ENCODE assay signal across 1 cellular context in the genomic region with DNA sequence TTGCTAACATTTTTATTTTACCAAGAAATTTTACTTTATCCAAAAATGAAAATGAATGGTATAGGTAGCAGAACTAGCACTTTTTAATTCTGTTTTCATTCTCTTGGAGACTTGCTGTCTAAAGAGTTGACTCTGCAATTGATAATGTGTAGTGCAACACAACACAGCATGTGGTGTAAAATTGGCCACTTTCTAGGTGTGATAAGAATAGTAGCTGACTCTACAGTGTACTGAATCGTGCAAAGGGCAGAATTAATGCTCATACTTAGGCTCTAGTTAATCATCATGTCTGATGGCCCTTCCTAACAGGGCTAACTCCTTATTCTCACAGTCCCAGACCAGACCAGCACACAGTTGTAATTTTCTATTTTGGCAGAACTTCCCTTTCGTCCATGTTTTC.
TF ChIP-seq lines count a peak whose summit lies in the region.

No MANE protein-coding gene starts in this region.

TF ChIP-seq in SK-N-SH treated with all-trans-retinoic acid at 6 μM for 48 hours, 23 proteins besides CTCF, POLR2A, EP300 and RAD21 (continued from another document):
- TF ChIP-seq, protein P1, sequence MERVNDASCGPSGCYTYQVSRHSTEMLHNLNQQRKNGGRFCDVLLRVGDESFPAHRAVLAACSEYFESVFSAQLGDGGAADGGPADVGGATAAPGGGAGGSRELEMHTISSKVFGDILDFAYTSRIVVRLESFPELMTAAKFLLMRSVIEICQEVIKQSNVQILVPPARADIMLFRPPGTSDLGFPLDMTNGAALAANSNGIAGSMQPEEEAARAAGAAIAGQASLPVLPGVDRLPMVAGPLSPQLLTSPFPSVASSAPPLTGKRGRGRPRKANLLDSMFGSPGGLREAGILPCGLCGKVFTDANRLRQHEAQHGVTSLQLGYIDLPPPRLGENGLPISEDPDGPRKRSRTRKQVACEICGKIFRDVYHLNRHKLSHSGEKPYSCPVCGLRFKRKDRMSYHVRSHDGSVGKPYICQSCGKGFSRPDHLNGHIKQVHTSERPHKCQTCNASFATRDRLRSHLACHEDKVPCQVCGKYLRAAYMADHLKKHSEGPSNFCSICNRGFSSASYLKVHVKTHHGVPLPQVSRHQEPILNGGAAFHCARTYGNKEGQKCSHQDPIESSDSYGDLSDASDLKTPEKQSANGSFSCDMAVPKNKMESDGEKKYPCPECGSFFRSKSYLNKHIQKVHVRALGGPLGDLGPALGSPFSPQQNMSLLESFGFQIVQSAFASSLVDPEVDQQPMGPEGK (CRISPR knock-in tag; IDR thresholded peaks at IDR 0.05; ENCODE audit: borderline replicate concordance) = no peak
- TF ChIP-seq ZFP3 (CRISPR knock-in tag; IDR thresholded peaks at IDR 0.05) (no peak), SNAI2 (CRISPR knock-in tag; IDR thresholded peaks at IDR 0.05) (no peak), CSDC2 (CRISPR knock-in tag; IDR thresholded peaks at IDR 0.05) (no peak), ZNF70 (CRISPR knock-in tag; IDR thresholded peaks at IDR 0.05) (no peak), RARB (CRISPR knock-in tag; IDR thresholded peaks at IDR 0.05) (no peak), BACH2 (CRISPR knock-in tag; IDR thresholded peaks at IDR 0.05; ENCODE audit: borderline replicate concordance) (no peak), TSHZ2 (CRISPR knock-in tag; IDR thresholded peaks at IDR 0.05) (no peak), ARNTL (CRISPR knock-in tag; IDR thresholded peaks at IDR 0.05; ENCODE audit: borderline replicate concordance, low read depth) (no peak), ESRRG (CRISPR knock-in tag; IDR thresholded peaks at IDR 0.05) (no peak)
- TF ChIP-seq, protein P2, sequence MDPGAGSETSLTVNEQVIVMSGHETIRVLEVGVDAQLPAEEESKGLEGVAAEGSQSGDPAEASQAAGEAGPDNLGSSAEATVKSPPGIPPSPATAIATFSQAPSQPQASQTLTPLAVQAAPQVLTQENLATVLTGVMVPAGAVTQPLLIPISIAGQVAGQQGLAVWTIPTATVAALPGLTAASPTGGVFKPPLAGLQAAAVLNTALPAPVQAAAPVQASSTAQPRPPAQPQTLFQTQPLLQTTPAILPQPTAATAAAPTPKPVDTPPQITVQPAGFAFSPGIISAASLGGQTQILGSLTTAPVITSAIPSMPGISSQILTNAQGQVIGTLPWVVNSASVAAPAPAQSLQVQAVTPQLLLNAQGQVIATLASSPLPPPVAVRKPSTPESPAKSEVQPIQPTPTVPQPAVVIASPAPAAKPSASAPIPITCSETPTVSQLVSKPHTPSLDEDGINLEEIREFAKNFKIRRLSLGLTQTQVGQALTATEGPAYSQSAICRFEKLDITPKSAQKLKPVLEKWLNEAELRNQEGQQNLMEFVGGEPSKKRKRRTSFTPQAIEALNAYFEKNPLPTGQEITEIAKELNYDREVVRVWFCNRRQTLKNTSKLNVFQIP (CRISPR knock-in tag; IDR thresholded peaks at IDR 0.05; ENCODE audit: borderline replicate concordance, low read depth) = no peak
